ENCODE assay signal across 14 cellular contexts in genomic region chr3:169634618-169635236, GRCh38. TPM values are rescaled to one million over a fixed set of nuclear protein-coding genes. Genes with fewer than 3 reads are reported as not detected.
A peak's percentile ranks its signal among the peaks of the same experiment; 100 is the strongest.
DNase-seq lines count a peak whose midpoint lies in the region; ATAC-seq and TF ChIP-seq lines count a peak whose summit lies in the region.
"Had no signal": no experiment of that assay in that cellular context is flagged by ENCODE, and none has a peak within 500 bp of the region (broad histone marks: within the 10 kb centered on the region; RNA-seq: fewer than 3 reads in every experiment).

No MANE protein-coding gene starts in this region.

- 45% methylated on average over 7 of the region's 7 CpGs; no CpG with 5 or more reads in 1 of the 2 donors for WGBS in transverse colon (ENCODE audit: low coverage in 1 of 2), 2 donors

- CTCF ChIA-PET in activated naive CD4-positive, alpha-beta T cell treated with anti-CD3 and anti-CD28 coated beads for 36 hours (lab: Charles Lee): no interaction called here

- in situ Hi-C loops in transverse colon (cut with MboI; ENCODE audit: low pct_ligation_motif_present in 1 of 4, low pct_unique_long_range_greater_than_20kb in 1 of 4, low sequenced_read_pairs in 3 of 4): no loop called here

- no peak overlapping the region for H3K4me3 Mint-ChIP-seq in activated naive CD4-positive, alpha-beta T cell treated with anti-CD3 and anti-CD28 coated beads for 36 hours
- H3K4me3 Mint-ChIP-seq in activated naive CD8-positive, alpha-beta T cell treated with anti-CD3 and anti-CD28 coated beads for 36 hours: no peak overlapping the region

- H3K9me3 Mint-ChIP-seq in activated naive CD4-positive, alpha-beta T cell treated with anti-CD3 and anti-CD28 coated beads for 36 hours: no peaks in the 10 kb centered on the region
- no peaks in the 10 kb centered on the region for H3K9me3 Mint-ChIP-seq in activated naive CD8-positive, alpha-beta T cell treated with anti-CD3 and anti-CD28 coated beads for 36 hours

- H3K4me1 Mint-ChIP-seq in activated naive CD4-positive, alpha-beta T cell treated with anti-CD3 and anti-CD28 coated beads for 36 hours (ENCODE audit: low read depth): peaks cover 17% of the 10 kb centered on the region
- peaks cover 7% of the 10 kb centered on the region for H3K4me1 Mint-ChIP-seq in activated naive CD8-positive, alpha-beta T cell treated with anti-CD3 and anti-CD28 coated beads for 36 hours

- no peak overlapping the region for H3K4me3 ChIP-seq in transverse colon
- H3K4me3 ChIP-seq: MG63 had no signal

- TF ChIP-seq POLR2A in transverse colon (IDR thresholded peaks at IDR 0.05): no peak

- TF ChIP-seq EP300 in transverse colon (IDR thresholded peaks at IDR 0.05; ENCODE audit: low read depth): no peak

- no peaks in the 10 kb centered on the region for H3K36me3 Mint-ChIP-seq in activated naive CD4-positive, alpha-beta T cell treated with anti-CD3 and anti-CD28 coated beads for 36 hours (ENCODE audit: low read depth)
- H3K36me3 Mint-ChIP-seq in activated naive CD8-positive, alpha-beta T cell treated with anti-CD3 and anti-CD28 coated beads for 36 hours: no peaks in the 10 kb centered on the region

- intact Hi-C loops in activated naive CD4-positive, alpha-beta T cell treated with anti-CD3 and anti-CD28 coated beads for 36 hours (cut with micrococcal nuclease): no loop called here
- intact Hi-C loops in head of caudate nucleus (cut with DNase I) (no loop called here), transverse colon (cut with DNase I; ENCODE audit: low total_unique reads) (no loop called here)

- TF ChIP-seq CTCF in transverse colon (IDR thresholded peaks at IDR 0.05): no peak

- DNase-seq in activated naive CD4-positive, alpha-beta T cell treated with anti-CD3 and anti-CD28 coated beads for 36 hours: peak; percentile 22
- DNase-seq in activated naive CD4-positive, alpha-beta T cell treated with anti-CD3 and anti-CD28 coated beads, Interleukin-2, amount 50 U/mL, for 16 hours: no peak
- peak; percentile 2 for DNase-seq in OCI-M1 (lab: John Stamatoyannopoulos, UW)
- peak in 28 of 42 donors; percentile 5 to 81 (median 38) for DNase-seq in head of caudate nucleus
- peak; percentile 84 for DNase-seq in transverse colon
- DNase-seq in Kasumi-1 (lab: John Stamatoyannopoulos, UW): no peak
- DNase-seq in activated naive CD8-positive, alpha-beta T cell treated with anti-CD3 and anti-CD28 coated beads for 36 hours: no peak
- DNase-seq: ACHN; activated CD4-positive, alpha-beta T cell treated with anti-CD3 and anti-CD28 coated beads, Interleukin-2, amount 50 U/mL, for 4 hours; HCEC 1CT; mesenchymal stem cell; MG63; NCI-H345 had no signal

- H3K36me3 ChIP-seq in transverse colon: no peaks in the 10 kb centered on the region
- H3K36me3 ChIP-seq: MG63 had no signal

- peaks cover 0 to 35% (median 8%) of the 10 kb centered on the region in 4 donors for H3K4me1 ChIP-seq in transverse colon

- no peak overlapping the region for H3K27ac Mint-ChIP-seq in activated naive CD4-positive, alpha-beta T cell treated with anti-CD3 and anti-CD28 coated beads for 36 hours
- H3K27ac Mint-ChIP-seq in activated naive CD8-positive, alpha-beta T cell treated with anti-CD3 and anti-CD28 coated beads for 36 hours: no peak overlapping the region

- H3K27me3 Mint-ChIP-seq in activated naive CD4-positive, alpha-beta T cell treated with anti-CD3 and anti-CD28 coated beads for 36 hours (ENCODE audit: low read depth): no peaks in the 10 kb centered on the region
- peaks cover 16% of the 10 kb centered on the region for H3K27me3 Mint-ChIP-seq in activated naive CD8-positive, alpha-beta T cell treated with anti-CD3 and anti-CD28 coated beads for 36 hours

- no peak for ATAC-seq in GM21381 (IDR thresholded peaks at IDR 0.05; ENCODE audit: unreplicated experiment)

- H3K27ac ChIP-seq in transverse colon: peak overlapping the region in 3 of 4 donors; percentile 50 to 68 (median 52)

- H3K9me3 ChIP-seq in transverse colon: no peaks in the 10 kb centered on the region
- H3K9me3 ChIP-seq: MG63 had no signal

- no peaks in the 10 kb centered on the region for H3K27me3 ChIP-seq in transverse colon

RNA-seq across cellular contexts. Expression of gene MECOM, which starts 28.8 kb away (rescaled TPM):
- not detected for total RNA-seq in activated naive CD4-positive, alpha-beta T cell treated with anti-CD3 and anti-CD28 coated beads for 36 hours
- 10 to 100 TPM; 57.2 to 85.1 (median 80.7) TPM for total RNA-seq in transverse colon
- not detected for total RNA-seq in activated naive CD8-positive, alpha-beta T cell treated with anti-CD3 and anti-CD28 coated beads for 36 hours

Comparison
In these comparisons a context has a peak if more than half of its experiments do, and no peak if none do; other contexts are left out.
1. DNase-seq: peak in activated naive CD4-positive, alpha-beta T cell treated with anti-CD3 and anti-CD28 coated beads for 36 hours (single experiment), OCI-M1 (single experiment), head of caudate nucleus (28 of 42) and transverse colon (single experiment); none in activated naive CD4-positive, alpha-beta T cell treated with anti-CD3 and anti-CD28 coated beads, Interleukin-2, amount 50 U/mL, for 16 hours (single experiment), Kasumi-1 (0 of 2) and activated naive CD8-positive, alpha-beta T cell treated with anti-CD3 and anti-CD28 coated beads for 36 hours (single experiment).
2. RNA of gene MECOM, which starts 28.8 kb away (total RNA-seq): 57.2 to 85.1 TPM in transverse colon; not detected in activated naive CD4-positive, alpha-beta T cell treated with anti-CD3 and anti-CD28 coated beads for 36 hours and not detected in activated naive CD8-positive, alpha-beta T cell treated with anti-CD3 and anti-CD28 coated beads for 36 hours; every median in the first group is over 10 times any median in the second.